Comparison of ENCODE assay signal across 14 cellular contexts in the genomic region with DNA sequence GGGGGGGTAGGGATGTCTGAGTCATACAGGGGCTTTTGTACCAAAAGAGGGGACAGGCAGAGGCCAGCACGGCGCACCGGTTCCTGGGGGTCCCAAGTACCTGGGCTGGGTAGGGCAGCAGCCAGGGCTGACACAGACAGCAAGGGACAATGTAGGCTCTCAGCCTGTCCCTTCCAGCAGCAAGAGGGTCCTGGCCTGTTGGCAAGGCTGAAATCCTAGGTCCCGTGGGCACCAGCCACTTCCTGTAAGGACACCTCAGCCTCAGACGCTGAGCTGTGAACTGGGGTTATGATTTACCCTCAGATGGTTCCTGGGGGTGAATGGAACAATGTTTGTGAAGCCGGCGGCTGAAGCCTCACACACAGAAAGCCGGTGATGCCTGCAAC. TPM values are rescaled to one million over a fixed set of nuclear protein-coding genes. Genes with fewer than 3 reads are reported as not detected.
DNase-seq lines count a peak whose midpoint lies in the region; ATAC-seq, FAIRE-seq and TF ChIP-seq lines count a peak whose summit lies in the region.
"Had no signal": no experiment of that assay in that cellular context is flagged by ENCODE, and none has a peak within 500 bp of the region (broad histone marks: within the 10 kb centered on the region; RNA-seq: fewer than 3 reads in every experiment).

No MANE protein-coding gene starts in this region.

- no peak for DNase-seq in A673 (ENCODE audit: low spot score)
- no peak for DNase-seq in HCT116 (ENCODE audit: low read depth, low spot score)
- peak in 2 of 6 donors; percentile 31 to 66 for DNase-seq in pancreas
- DNase-seq in CD8-positive, alpha-beta memory T cell: no peak
- no peak for DNase-seq in WERI-Rb-1
- DNase-seq in posterior vena cava (ENCODE audit: low spot score): no peak
- DNase-seq: activated CD8-positive, alpha-beta T cell treated with anti-CD3 and anti-CD28 coated beads for 36 hours; activated naive CD4-positive, alpha-beta T cell treated with Interleukin-2 at 50 U/mL for 16 hours; NCI-H1417 treated with DMSO at 0.1 percent for 48 hours; occipital lobe; RPMI8226 had no signal

- no peak overlapping the region for H2AFZ ChIP-seq in HCT116 (ENCODE audit: low read depth, low read length, poor library complexity, severe bottlenecking)

- H3K4me1 Mint-ChIP-seq in CD8-positive, alpha-beta memory T cell: peaks cover 13 to 39% (median 21%) of the 10 kb centered on the region in 3 donors

- H3K36me3 ChIP-seq in A673 (ENCODE audit: insufficient read depth, low read length, poor library complexity, severe bottlenecking) (peaks cover 10% of the 10 kb centered on the region), HCT116 (ENCODE audit: control insufficient read depth in 1 of 2, insufficient read depth in 2 of 2, low read length in 2 of 2) (peaks cover 4 to 7% of the 10 kb centered on the region in 2 experiments; a peak in 2 of 4 replicates), pancreas (peaks cover 0 to 7% (median 0%) of the 10 kb centered on the region in 3 donors), WERI-Rb-1 (no peaks in the 10 kb centered on the region; the same call in 1 of the 2 replicates)
- no peaks in the 10 kb centered on the region for H3K36me3 ChIP-seq in CD8-positive, alpha-beta memory T cell (ENCODE audit: insufficient read depth, low read length)

- peaks cover 74% of the 10 kb centered on the region for H3K79me2 ChIP-seq in HCT116 (ENCODE audit: insufficient read depth, low read length)

- peak overlapping the region; percentile 97 for H3K27ac ChIP-seq in A673 (ENCODE audit: low read depth, low read length, poor library complexity, severe bottlenecking)
- peak overlapping the region; percentile 98 for H3K27ac ChIP-seq in HCT116 (ENCODE audit: low read depth, low read length)
- peak overlapping the region; percentile 96 for H3K27ac ChIP-seq in cingulate gyrus (ENCODE audit: low read depth, low read length)
- peak overlapping the region; percentile 20 to 81 (median 76) for H3K27ac ChIP-seq in pancreas
- H3K27ac ChIP-seq in CD8-positive, alpha-beta memory T cell (ENCODE audit: low read depth, low read length): no peak overlapping the region
- no peak overlapping the region for H3K27ac ChIP-seq in WERI-Rb-1

- peaks cover 6 to 14% of the 10 kb centered on the region in 2 donors for H3K27me3 Mint-ChIP-seq in CD8-positive, alpha-beta memory T cell

- CTCF ChIA-PET in A673 (lab: Charles Lee) (no interaction called here), HCT116 (lab: Charles Lee) (no interaction called here)
- CTCF ChIA-PET in CD8-positive, alpha-beta memory T cell (lab: Charles Lee): interaction anchor here (1.8 to 2.7 kb wide), 2 partner anchors 11 to 86 kb away, joined by 4 to 6 read pairs; no protein-coding TSS in a partner anchor

- H3K4me1 ChIP-seq in A673 (ENCODE audit: insufficient read depth, low read length, poor library complexity, severe bottlenecking) (peaks cover 83% of the 10 kb centered on the region), HCT116 (ENCODE audit: control insufficient read depth in 1 of 2, insufficient read depth in 2 of 2, low read length in 2 of 2) (peaks cover 48 to 65% of the 10 kb centered on the region in 2 experiments), pancreas (peaks cover 13 to 20% (median 16%) of the 10 kb centered on the region in 3 donors)
- peaks cover 8% of the 10 kb centered on the region for H3K4me1 ChIP-seq in CD8-positive, alpha-beta memory T cell (ENCODE audit: insufficient read depth, low read length)

- TF ChIP-seq POLR2A in HCT116 (IDR thresholded peaks at IDR 0.05; ENCODE audit: borderline replicate concordance, extremely low read depth, insufficient read depth, insufficient read length): no peak

- TF ChIP-seq CTCF in A673 (conservative IDR thresholded peaks at IDR 0.05; ENCODE audit: low read depth, low read length) (no peak), HCT116 (IDR thresholded peaks at IDR 0.05 in 2 of 3, conservative IDR thresholded peaks at IDR 0.05 in 1 of 3; ENCODE audit: borderline replicate concordance in 1 of 3, insufficient read depth in 1 of 3, low read depth in 2 of 3, low read length in 2 of 3) (no peak), pancreas (IDR thresholded peaks at IDR 0.05) (no peak), WERI-Rb-1 (IDR thresholded peaks at IDR 0.05; ENCODE audit: low read depth, low read length) (no peak)

- H3K9me2 ChIP-seq in HCT116 (ENCODE audit: insufficient read depth): no peaks in the 10 kb centered on the region

- RAD21 ChIA-PET in HCT116 (lab: Charles Lee; ENCODE audit: low non-redundant PET in 1 of 2, low total read pairs in 2 of 2, uncharacterized antibody in 2 of 2, unreplicated experiment in 2 of 2): no interaction called here

- no peaks in the 10 kb centered on the region for H4K20me1 ChIP-seq in HCT116 (ENCODE audit: insufficient read depth)

- BruUV-seq in A673 (replicated peaks; lab: Mats Ljungman, UMichigan) (no TSS peak), HCT116 (replicated peaks; lab: Mats Ljungman, UMichigan) (no TSS peak)

- ATAC-seq in HCT116 (no peak), pancreas (no peak), GM21528 (IDR thresholded peaks at IDR 0.05; ENCODE audit: low FRiP score, unreplicated experiment) (no peak)
- ATAC-seq: activated CD8-positive, alpha-beta T cell treated with anti-CD3 and anti-CD28 coated beads for 36 hours had no signal

- POLR2A ChIA-PET in A673 (lab: Charles Lee; ENCODE audit: low non-redundant PET): interaction anchor here (0.6 kb wide), 1 partner anchor 143 kb away, joined by 4 read pairs; no protein-coding TSS in a partner anchor
- POLR2A ChIA-PET in HCT116 (lab: Charles Lee): interaction anchor here (0.6 kb wide), 1 partner anchor 43 kb away, joined by 4 read pairs; no protein-coding TSS in a partner anchor
- POLR2A ChIA-PET in CD8-positive, alpha-beta memory T cell (lab: Charles Lee): interaction anchor here (0.6 kb wide), 1 partner anchor 485 kb away, joined by 3 read pairs; no protein-coding TSS in a partner anchor

- intact Hi-C loops in A673 (cut with micrococcal nuclease; ENCODE audit: unreplicated experiment): loop anchor here (5.0 kb wide), 1 partner anchor 86 kb away; no protein-coding TSS in a partner anchor
- intact Hi-C loops in HCT116 (cut with micrococcal nuclease): no loop called here
- intact Hi-C loops in pancreas (cut with DNase I): no loop called here
- intact Hi-C loops in posterior vena cava (cut with DNase I): loop anchor here in 1 of 2 donors (2.0 to 5.0 kb wide), 2 partner anchors 65 to 426 kb away; a partner anchor contains a TSS

- H3K9ac ChIP-seq in HCT116 (ENCODE audit: low read length): peak overlapping the region; percentile 49

- H3K27me3 ChIP-seq in A673 (replicated peaks; ENCODE audit: insufficient read depth, low read depth, low read length, poor library complexity): no peaks in the 10 kb centered on the region
- no peaks in the 10 kb centered on the region for H3K27me3 ChIP-seq in HCT116 (ENCODE audit: insufficient read depth, low read length)
- H3K27me3 ChIP-seq in pancreas: no peaks in the 10 kb centered on the region
- H3K27me3 ChIP-seq in CD8-positive, alpha-beta memory T cell (ENCODE audit: insufficient read depth, low read length, poor library complexity, severe bottlenecking): no peaks in the 10 kb centered on the region
- H3K27me3 ChIP-seq in WERI-Rb-1 (ENCODE audit: insufficient read depth, low read depth, severe bottlenecking): no peaks in the 10 kb centered on the region

- TF ChIP-seq RAD21 in HCT116 (IDR thresholded peaks at IDR 0.05; ENCODE audit: low read depth): no peak

- peaks cover 0 to 10% (median 0%) of the 10 kb centered on the region in 3 donors for H3K36me3 Mint-ChIP-seq in CD8-positive, alpha-beta memory T cell

- WGBS in pancreas, 2 donors: 81 to 82% methylated on average over 8 of the region's 8 CpGs

- no peak overlapping the region for H3K4me3 Mint-ChIP-seq in CD8-positive, alpha-beta memory T cell
- H3K4me3 Mint-ChIP-seq: activated CD8-positive, alpha-beta T cell treated with anti-CD3 and anti-CD28 coated beads for 36 hours had no signal

- H3K4me2 ChIP-seq in HCT116 (ENCODE audit: low read length): peak overlapping the region; percentile 86

- FAIRE-seq in pancreas (lab: Jason Lieb, UNC): no peak
- FAIRE-seq: endothelial cell of umbilical vein had no signal

- H3K9me3 ChIP-seq in A673 (ENCODE audit: low read depth, low read length, poor library complexity, severe bottlenecking) (no peaks in the 10 kb centered on the region), HCT116 (ENCODE audit: control insufficient read depth in 1 of 2, insufficient read depth in 1 of 2, low read depth in 1 of 2, low read length in 2 of 2) (no peaks in the 10 kb centered on the region), pancreas (no peaks in the 10 kb centered on the region), WERI-Rb-1 (ENCODE audit: severe bottlenecking) (no peaks in the 10 kb centered on the region)
- no peaks in the 10 kb centered on the region for H3K9me3 ChIP-seq in CD8-positive, alpha-beta memory T cell (ENCODE audit: low read length)

- peak overlapping the region in 1 of 8 donors; percentile 47 for H3K27ac Mint-ChIP-seq in CD8-positive, alpha-beta memory T cell
- H3K27ac Mint-ChIP-seq: activated CD8-positive, alpha-beta T cell treated with anti-CD3 and anti-CD28 coated beads for 36 hours had no signal

- H3K4me3 ChIP-seq in A673 (ENCODE audit: low read depth, low read length, poor library complexity, severe bottlenecking) (no peak overlapping the region), HCT116 (replicated peaks in 1 of 2; ENCODE audit: low read depth in 1 of 2, low read length in 2 of 2) (0 out of 4 replicates have a peak overlapping the region, but pooled peaks of 1 of the 2 experiments have one; percentile 56), pancreas (no peak overlapping the region), WERI-Rb-1 (ENCODE audit: low read depth, low read length) (no peak overlapping the region)
- no peak overlapping the region for H3K4me3 ChIP-seq in CD8-positive, alpha-beta memory T cell (ENCODE audit: low read length)

- H3K9me3 Mint-ChIP-seq in CD8-positive, alpha-beta memory T cell: no peaks in the 10 kb centered on the region
- H3K9me3 Mint-ChIP-seq: activated CD8-positive, alpha-beta T cell treated with anti-CD3 and anti-CD28 coated beads for 36 hours had no signal

TF ChIP-seq in HCT116, 20 proteins besides CTCF, POLR2A, EP300 and RAD21:
- TF ChIP-seq JUND (IDR thresholded peaks at IDR 0.05): no peak

RNA-seq across cellular contexts. Expression of a gene that starts 41.3 kb away (rescaled TPM):
- total RNA-seq in A673 (2021) (19.5 and 22.7 TPM in 2 replicates), HCT116 (2021; ENCODE audit: unreplicated experiment) (27.8 TPM), pancreas (10 to 100 TPM in 2 of 6 donors, 1 to 10 TPM in 4; 6.8 to 12.4 (median 8.9) TPM), posterior vena cava (10 to 100 TPM; 73.5 to 77.7 TPM)
- 11.2 and 11.3 TPM in 2 replicates for polyA plus RNA-seq in HCT116 (2012)
- polyA plus RNA-seq in pancreas: 1 to 10 TPM; 4.3 to 5.5 TPM
- 1 to 10 TPM; 9.0 to 9.1 TPM for total RNA-seq in CD8-positive, alpha-beta memory T cell
- 2.9 TPM for polyA plus RNA-seq in CD8-positive, alpha-beta memory T cell

Comparison
In these comparisons a context has a peak if more than half of its experiments do, and no peak if none do; other contexts are left out.
1. H3K27ac ChIP-seq: peak in A673 (single experiment), HCT116 (single experiment), cingulate gyrus (single experiment) and pancreas (4 of 4); none in CD8-positive, alpha-beta memory T cell (single experiment) and WERI-Rb-1 (single experiment).